22 cellular contexts compared by ENCODE assay signal in genomic region chr2:121002597-121002996, GRCh38.
"Had no signal": no experiment of that assay in that cellular context is flagged by ENCODE, and none has a peak within 500 bp of the region (broad histone marks: within the 10 kb centered on the region; RNA-seq: fewer than 3 reads in every experiment).

No MANE protein-coding gene starts in this region.

- H3K4me3 ChIP-seq: cardiac muscle cell had no signal

- H3K27ac Mint-ChIP-seq: activated B cell treated with CpG ODN at 0.5 μM for 24 hours; activated CD4-positive, alpha-beta T cell treated with anti-CD3 and anti-CD28 coated beads, Interleukin-2, amount 10 ng/mL, durations not matched to agents 24 days and 14 days; activated naive CD4-positive, alpha-beta T cell treated with anti-CD3 and anti-CD28 coated beads, Interleukin-2, amount 10 ng/mL, durations not matched to agents 7 days and 5 days; activated naive CD8-positive, alpha-beta T cell treated with anti-CD3 and anti-CD28 coated beads for 36 hours; activated T-helper 17 cell treated with anti-CD3 and anti-CD28 coated beads, Interleukin-2, amount 50 U/mL, for 72 hours; T-helper 1 cell treated with Interleukin-12 subunit alpha and Interleukin-12 subunit beta and Interleukin-4 antibody, amounts not matched to agents 30 μg/mL and 1 μg/mL, for 36 hours had no signal

- H3K27ac ChIP-seq: brain microvascular endothelial cell, cardiac muscle cell, KMS-11 had no signal

- H3K36me3 Mint-ChIP-seq: activated naive CD4-positive, alpha-beta T cell treated with anti-CD3 and anti-CD28 coated beads, Interleukin-2, amount 10 ng/mL, durations not matched to agents 7 days and 5 days; activated naive CD8-positive, alpha-beta T cell treated with anti-CD3 and anti-CD28 coated beads for 36 hours had no signal

- ATAC-seq: activated T-helper 17 cell treated with anti-CD3 and anti-CD28 coated beads, Interleukin-2, amount 50 U/mL, for 72 hours; PC-3 had no signal

- H3K36me3 ChIP-seq: brain microvascular endothelial cell, cardiac muscle cell had no signal

- H3K4me1 Mint-ChIP-seq: activated B cell treated with CpG ODN at 0.5 μM for 24 hours; activated CD4-positive, alpha-beta T cell treated with anti-CD3 and anti-CD28 coated beads, Interleukin-2, amount 10 ng/mL, durations not matched to agents 24 days and 14 days; activated naive CD4-positive, alpha-beta T cell treated with anti-CD3 and anti-CD28 coated beads, Interleukin-2, amount 10 ng/mL, durations not matched to agents 7 days and 5 days; activated naive CD8-positive, alpha-beta T cell treated with anti-CD3 and anti-CD28 coated beads for 36 hours; activated T-helper 17 cell treated with anti-CD3 and anti-CD28 coated beads, Interleukin-2, amount 50 U/mL, for 72 hours had no signal

- H3K9me3 Mint-ChIP-seq: activated CD4-positive, alpha-beta T cell treated with anti-CD3 and anti-CD28 coated beads, Interleukin-2, amount 10 ng/mL, durations not matched to agents 24 days and 14 days; activated naive CD4-positive, alpha-beta T cell treated with anti-CD3 and anti-CD28 coated beads, Interleukin-2, amount 10 ng/mL, durations not matched to agents 7 days and 5 days; T-helper 1 cell treated with Interleukin-12 subunit alpha and Interleukin-12 subunit beta and Interleukin-4 antibody, amounts not matched to agents 30 μg/mL and 1 μg/mL, for 36 hours had no signal

- H3K27me3 ChIP-seq: brain microvascular endothelial cell, cardiac muscle cell had no signal

- H3K4me3 Mint-ChIP-seq: activated B cell treated with CpG ODN at 0.5 μM for 24 hours; activated CD4-positive, alpha-beta T cell treated with anti-CD3 and anti-CD28 coated beads, Interleukin-2, amount 10 ng/mL, durations not matched to agents 24 days and 14 days; activated naive CD4-positive, alpha-beta T cell treated with anti-CD3 and anti-CD28 coated beads, Interleukin-2, amount 10 ng/mL, durations not matched to agents 7 days and 5 days; activated naive CD8-positive, alpha-beta T cell treated with anti-CD3 and anti-CD28 coated beads for 36 hours; activated T-helper 17 cell treated with anti-CD3 and anti-CD28 coated beads, Interleukin-2, amount 50 U/mL, for 72 hours; T-helper 1 cell treated with Interleukin-12 subunit alpha and Interleukin-12 subunit beta and Interleukin-4 antibody, amounts not matched to agents 30 μg/mL and 1 μg/mL, for 36 hours had no signal

- H3K4me2 ChIP-seq: KMS-11 had no signal

- DNase-seq: activated B cell treated with CpG ODN at 0.5 μM for 24 hours; activated CD4-positive, alpha-beta T cell treated with anti-CD3 and anti-CD28 coated beads for 1 hour; activated CD4-positive, alpha-beta T cell treated with anti-CD3 and anti-CD28 coated beads, Interleukin-2, amount 10 ng/mL, durations not matched to agents 24 days and 14 days; activated CD4-positive, alpha-beta T cell treated with anti-CD3 and anti-CD28 coated beads, Interleukin-2, amount 50 U/mL, for 48 hours; activated gamma-delta T cell treated with Interleukin-2 at 50 U/mL for 16 hours; activated naive CD4-positive, alpha-beta T cell treated with anti-CD3 and anti-CD28 coated beads, Interleukin-2, amount 10 ng/mL, durations not matched to agents 7 days and 5 days; activated naive CD8-positive, alpha-beta T cell treated with anti-CD3 and anti-CD28 coated beads for 36 hours; activated T-cell treated with anti-CD3 and anti-CD28 coated beads for 4 hours; activated T-cell treated with anti-CD3 and anti-CD28 coated beads, Interleukin-2, amount 50 U/mL, for 48 hours; brain microvascular endothelial cell; NCI-H1105; NCI-H1436; NCI-H187; NCI-H2081; NCI-H446; NCI-H524; PC-3; SHP77 treated with DMSO at 0.1 percent for 48 hours had no signal

- H3K27me3 Mint-ChIP-seq: activated CD4-positive, alpha-beta T cell treated with anti-CD3 and anti-CD28 coated beads, Interleukin-2, amount 10 ng/mL, durations not matched to agents 24 days and 14 days; activated naive CD4-positive, alpha-beta T cell treated with anti-CD3 and anti-CD28 coated beads, Interleukin-2, amount 10 ng/mL, durations not matched to agents 7 days and 5 days had no signal
